In genomic region chr7:32941996-32942782, GRCh38 we compare ENCODE assay signal across 1 cellular context.
TF ChIP-seq lines count a peak whose summit lies in the region.

No MANE protein-coding gene starts in this region.

TF ChIP-seq in HepG2, 621 proteins besides CTCF, POLR2A, EP300 and RAD21 (continued from another document and continues in another):
- TF ChIP-seq KIAA2018 (CRISPR knock-in tag; IDR thresholded peaks at IDR 0.05; ENCODE audit: borderline replicate concordance) (no peak), ZNF766 (CRISPR knock-in tag; IDR thresholded peaks at IDR 0.05; ENCODE audit: borderline replicate concordance) (no peak), ARID3A (IDR thresholded peaks at IDR 0.05; ENCODE audit: low read depth, low read length) (no peak), IRF1 (CRISPR knock-in tag; IDR thresholded peaks at IDR 0.05; ENCODE audit: low read depth) (no peak), RORA (CRISPR knock-in tag; IDR thresholded peaks at IDR 0.05) (0 out of 2 replicates have a peak, but pooled peaks have one; percentile 54), HNF1B (CRISPR knock-in tag; IDR thresholded peaks at IDR 0.05) (no peak), FOXP4 (CRISPR knock-in tag; IDR thresholded peaks at IDR 0.05) (peak; percentile 10; the same call in 1 of the 2 replicates), ZMAT3 (CRISPR knock-in tag; conservative IDR thresholded peaks at IDR 0.05) (0 out of 2 replicates have a peak, but pooled peaks have one; percentile 23), TBP (CRISPR knock-in tag; IDR thresholded peaks at IDR 0.05) (no peak), ZBTB7B (CRISPR knock-in tag; IDR thresholded peaks at IDR 0.05) (no peak), E2F2 (CRISPR knock-in tag; IDR thresholded peaks at IDR 0.05; ENCODE audit: borderline replicate concordance) (no peak), AGO1 (IDR thresholded peaks at IDR 0.05; ENCODE audit: low read depth, low read length, poor library complexity, severe bottlenecking) (peak; percentile 23), CHD4 (IDR thresholded peaks at IDR 0.05; ENCODE audit: borderline replicate concordance, low read length) (no peak), PHF20 (CRISPR knock-in tag; IDR thresholded peaks at IDR 0.05) (no peak), ZBTB14 (CRISPR knock-in tag; IDR thresholded peaks at IDR 0.05) (no peak), ZNF558 (CRISPR knock-in tag; IDR thresholded peaks at IDR 0.05; ENCODE audit: borderline replicate concordance) (no peak; the same call in 1 of the 2 replicates), ZNF260 (CRISPR knock-in tag; IDR thresholded peaks at IDR 0.05; ENCODE audit: borderline replicate concordance, low read depth) (no peak), ZNF709 (CRISPR knock-in tag; IDR thresholded peaks at IDR 0.05) (no peak; the same call in 1 of the 2 replicates), RARA (CRISPR knock-in tag; IDR thresholded peaks at IDR 0.05) (no peak), ZNF280D (CRISPR knock-in tag; IDR thresholded peaks at IDR 0.05) (no peak), PRDM15 (CRISPR knock-in tag; IDR thresholded peaks at IDR 0.05) (peak; percentile 6; the same call in 1 of the 2 replicates), DRAP1 (CRISPR knock-in tag; IDR thresholded peaks at IDR 0.05) (0 out of 2 replicates have a peak, but pooled peaks have one; percentile 12)
